Comparison of ENCODE assay signal across 36 cellular contexts in genomic region chr7:12872487-12872886, GRCh38.
"Had no signal": no experiment of that assay in that cellular context is flagged by ENCODE, and none has a peak within 500 bp of the region (broad histone marks: within the 10 kb centered on the region; RNA-seq: fewer than 3 reads in every experiment).

No MANE protein-coding gene starts in this region.

- H3K27me3 ChIP-seq: ascending aorta, cardiac muscle cell had no signal

- H3K27ac ChIP-seq: ascending aorta, cardiac muscle cell, VCaP had no signal

- H3K4me1 ChIP-seq: ascending aorta had no signal

- H3K36me3 ChIP-seq: ascending aorta, cardiac muscle cell had no signal

- H3K4me1 Mint-ChIP-seq: activated B cell treated with CpG ODN at 0.5 μM for 24 hours; activated CD4-positive, alpha-beta T cell treated with anti-CD3 and anti-CD28 coated beads, Interleukin-2, amount 10 ng/mL, durations not matched to agents 7 days and 5 days; activated naive CD8-positive, alpha-beta T cell treated with anti-CD3 and anti-CD28 coated beads, Interleukin-2, amount 10 ng/mL, durations not matched to agents 7 days and 5 days; activated naive CD8-positive, alpha-beta T cell treated with anti-CD3 and anti-CD28 coated beads, Interleukin-2, amount 50 U/mL, for 24 hours; activated T-helper 17 cell treated with anti-CD3 and anti-CD28 coated beads, Interleukin-2, amount 50 U/mL, for 72 hours; brain had no signal

- H3K9me3 ChIP-seq: ascending aorta had no signal

- H3K9me3 Mint-ChIP-seq: activated B cell treated with CpG ODN at 0.5 μM for 24 hours; activated CD4-positive, alpha-beta T cell treated with anti-CD3 and anti-CD28 coated beads, Interleukin-2, amount 10 ng/mL, durations not matched to agents 7 days and 5 days; activated CD8-positive, alpha-beta T cell treated with anti-CD3 and anti-CD28 coated beads for 36 hours; activated naive CD4-positive, alpha-beta T cell treated with anti-CD3 and anti-CD28 coated beads for 36 hours; activated naive CD8-positive, alpha-beta T cell treated with anti-CD3 and anti-CD28 coated beads, Interleukin-2, amount 10 ng/mL, durations not matched to agents 7 days and 5 days; activated naive CD8-positive, alpha-beta T cell treated with anti-CD3 and anti-CD28 coated beads, Interleukin-2, amount 50 U/mL, for 24 hours; activated T-cell treated with anti-CD3 and anti-CD28 coated beads, Interleukin-2, amount 50 U/mL, for 4 hours; activated T-cell treated with anti-CD3 and anti-CD28 coated beads, Interleukin-2, amount 50 U/mL, for 72 hours; activated T-helper 1 cell treated with anti-CD3 and anti-CD28 coated beads, Interleukin-12 subunit alpha, Interleukin-12 subunit beta, Interleukin-2, Interleukin-4 antibody, amounts not matched to agents 30 ng/mL and 10 ng/mL and 1 ng/mL, durations not matched to agents 14 hours and 24 hours and 36 hours; activated T-helper 17 cell treated with anti-CD3 and anti-CD28 coated beads, Interleukin-2, amount 50 U/mL, for 72 hours; T-helper 1 cell treated with Interleukin-12 subunit alpha and Interleukin-12 subunit beta and Interleukin-4 antibody, amounts not matched to agents 30 μg/mL and 1 μg/mL, for 36 hours; T-helper 2 cell treated with Interferon-gamma antibody and Interleukin-4, amounts not matched to agents 5 μg/mL and 100 μg/mL, for 36 hours had no signal

- H3K36me3 Mint-ChIP-seq: activated naive CD8-positive, alpha-beta T cell; activated naive CD8-positive, alpha-beta T cell treated with anti-CD3 and anti-CD28 coated beads, Interleukin-2, amount 10 ng/mL, durations not matched to agents 7 days and 5 days; brain had no signal

- H3K27me3 Mint-ChIP-seq: activated B cell treated with CpG ODN at 0.5 μM for 24 hours; activated naive CD8-positive, alpha-beta T cell treated with anti-CD3 and anti-CD28 coated beads, Interleukin-2, amount 10 ng/mL, durations not matched to agents 7 days and 5 days; activated naive CD8-positive, alpha-beta T cell treated with anti-CD3 and anti-CD28 coated beads, Interleukin-2, amount 50 U/mL, for 24 hours; activated T-helper 17 cell treated with anti-CD3 and anti-CD28 coated beads, Interleukin-2, amount 50 U/mL, for 72 hours had no signal

- H3K4me3 Mint-ChIP-seq: activated B cell treated with CpG ODN at 0.5 μM for 24 hours; activated CD4-positive, alpha-beta T cell treated with anti-CD3 and anti-CD28 coated beads, Interleukin-2, amount 10 ng/mL, durations not matched to agents 7 days and 5 days; activated CD8-positive, alpha-beta T cell treated with anti-CD3 and anti-CD28 coated beads for 36 hours; activated naive CD4-positive, alpha-beta T cell treated with anti-CD3 and anti-CD28 coated beads for 36 hours; activated naive CD8-positive, alpha-beta T cell; activated naive CD8-positive, alpha-beta T cell treated with anti-CD3 and anti-CD28 coated beads, Interleukin-2, amount 10 ng/mL, durations not matched to agents 7 days and 5 days; activated naive CD8-positive, alpha-beta T cell treated with anti-CD3 and anti-CD28 coated beads, Interleukin-2, amount 50 U/mL, for 24 hours; activated T-cell treated with anti-CD3 and anti-CD28 coated beads, Interleukin-2, amount 50 U/mL, for 4 hours; activated T-cell treated with anti-CD3 and anti-CD28 coated beads, Interleukin-2, amount 50 U/mL, for 72 hours; activated T-helper 1 cell treated with anti-CD3 and anti-CD28 coated beads, Interleukin-12 subunit alpha, Interleukin-12 subunit beta, Interleukin-2, Interleukin-4 antibody, amounts not matched to agents 30 ng/mL and 10 ng/mL and 1 ng/mL, durations not matched to agents 14 hours and 24 hours and 36 hours; activated T-helper 17 cell treated with anti-CD3 and anti-CD28 coated beads, Interleukin-2, amount 50 U/mL, for 72 hours; brain; T-helper 1 cell treated with Interleukin-12 subunit alpha and Interleukin-12 subunit beta and Interleukin-4 antibody, amounts not matched to agents 30 μg/mL and 1 μg/mL, for 36 hours; T-helper 2 cell treated with Interferon-gamma antibody and Interleukin-4, amounts not matched to agents 5 μg/mL and 100 μg/mL, for 36 hours had no signal

- H3K4me3 ChIP-seq: ascending aorta, cardiac muscle cell had no signal

- FAIRE-seq: bronchial epithelial cell, TTC549 had no signal

- DNase-seq: activated B cell treated with CpG ODN at 0.5 μM for 24 hours; activated CD4-positive, alpha-beta T cell treated with anti-CD3 and anti-CD28 coated beads for 48 hours; activated CD4-positive, alpha-beta T cell treated with anti-CD3 and anti-CD28 coated beads, Interleukin-2, amount 10 ng/mL, durations not matched to agents 7 days and 5 days; activated CD4-positive, alpha-beta T cell treated with anti-CD3 and anti-CD28 coated beads, Interleukin-2, amount 50 U/mL, for 48 hours; activated CD4-positive, CD25-positive, alpha-beta regulatory T cell treated with anti-CD3 and anti-CD28 coated beads, Interleukin-2, amount 50 U/mL, for 72 hours; activated CD8-positive, alpha-beta memory T cell treated with anti-CD3 and anti-CD28 coated beads, Interleukin-2, amount 50 U/mL, for 4 hours; activated CD8-positive, alpha-beta T cell treated with anti-CD3 and anti-CD28 coated beads for 36 hours; activated effector memory CD4-positive, alpha-beta T cell treated with anti-CD3 and anti-CD28 coated beads, Interleukin-2, amount 50 U/mL, for 16 hours; activated gamma-delta T cell treated with Interleukin-2 at 50 U/mL for 16 hours; activated naive CD4-positive, alpha-beta T cell; activated naive CD4-positive, alpha-beta T cell treated with anti-CD3 and anti-CD28 coated beads for 36 hours; activated naive CD4-positive, alpha-beta T cell treated with anti-CD3 and anti-CD28 coated beads, Interleukin-2, amount 50 U/mL, for 16 hours; activated naive CD8-positive, alpha-beta T cell treated with anti-CD3 and anti-CD28 coated beads, Interleukin-2, amount 10 ng/mL, durations not matched to agents 7 days and 5 days; activated naive CD8-positive, alpha-beta T cell treated with anti-CD3 and anti-CD28 coated beads, Interleukin-2, amount 50 U/mL, for 24 hours; activated T-cell treated with anti-CD3 and anti-CD28 coated beads for 4 hours; activated T-cell treated with anti-CD3 and anti-CD28 coated beads, Interleukin-2, amount 50 U/mL, for 1 hour; activated T-cell treated with anti-CD3 and anti-CD28 coated beads, Interleukin-2, amount 50 U/mL, for 4 hours; activated T-cell treated with anti-CD3 and anti-CD28 coated beads, Interleukin-2, amount 50 U/mL, for 72 hours; amygdala; anterior cingulate cortex; caudate nucleus; SW 1271; T-helper 1 cell; T-helper 2 cell; T-helper 9 cell had no signal

- H3K27ac Mint-ChIP-seq: activated B cell treated with CpG ODN at 0.5 μM for 24 hours; activated CD4-positive, alpha-beta T cell treated with anti-CD3 and anti-CD28 coated beads, Interleukin-2, amount 10 ng/mL, durations not matched to agents 7 days and 5 days; activated CD8-positive, alpha-beta T cell treated with anti-CD3 and anti-CD28 coated beads for 36 hours; activated naive CD4-positive, alpha-beta T cell treated with anti-CD3 and anti-CD28 coated beads for 36 hours; activated naive CD8-positive, alpha-beta T cell; activated naive CD8-positive, alpha-beta T cell treated with anti-CD3 and anti-CD28 coated beads, Interleukin-2, amount 10 ng/mL, durations not matched to agents 7 days and 5 days; activated naive CD8-positive, alpha-beta T cell treated with anti-CD3 and anti-CD28 coated beads, Interleukin-2, amount 50 U/mL, for 24 hours; activated T-cell treated with anti-CD3 and anti-CD28 coated beads, Interleukin-2, amount 50 U/mL, for 72 hours; activated T-helper 1 cell treated with anti-CD3 and anti-CD28 coated beads, Interleukin-12 subunit alpha, Interleukin-12 subunit beta, Interleukin-2, Interleukin-4 antibody, amounts not matched to agents 30 ng/mL and 10 ng/mL and 1 ng/mL, durations not matched to agents 14 hours and 24 hours and 36 hours; activated T-helper 17 cell treated with anti-CD3 and anti-CD28 coated beads, Interleukin-2, amount 50 U/mL, for 72 hours; brain; T-helper 1 cell treated with Interleukin-12 subunit alpha and Interleukin-12 subunit beta and Interleukin-4 antibody, amounts not matched to agents 30 μg/mL and 1 μg/mL, for 36 hours; T-helper 2 cell treated with Interferon-gamma antibody and Interleukin-4, amounts not matched to agents 5 μg/mL and 100 μg/mL, for 36 hours had no signal

- ATAC-seq: activated CD8-positive, alpha-beta T cell treated with anti-CD3 and anti-CD28 coated beads for 36 hours; activated naive CD8-positive, alpha-beta T cell treated with anti-CD3 and anti-CD28 coated beads, Interleukin-2, amount 50 U/mL, for 24 hours; activated T-cell treated with anti-CD3 and anti-CD28 coated beads, Interleukin-2, amount 50 U/mL, for 4 hours; activated T-cell treated with anti-CD3 and anti-CD28 coated beads, Interleukin-2, amount 50 U/mL, for 72 hours; activated T-helper 17 cell treated with anti-CD3 and anti-CD28 coated beads, Interleukin-2, amount 50 U/mL, for 72 hours had no signal
